18 cellular contexts compared by ENCODE assay signal in the genomic region with DNA sequence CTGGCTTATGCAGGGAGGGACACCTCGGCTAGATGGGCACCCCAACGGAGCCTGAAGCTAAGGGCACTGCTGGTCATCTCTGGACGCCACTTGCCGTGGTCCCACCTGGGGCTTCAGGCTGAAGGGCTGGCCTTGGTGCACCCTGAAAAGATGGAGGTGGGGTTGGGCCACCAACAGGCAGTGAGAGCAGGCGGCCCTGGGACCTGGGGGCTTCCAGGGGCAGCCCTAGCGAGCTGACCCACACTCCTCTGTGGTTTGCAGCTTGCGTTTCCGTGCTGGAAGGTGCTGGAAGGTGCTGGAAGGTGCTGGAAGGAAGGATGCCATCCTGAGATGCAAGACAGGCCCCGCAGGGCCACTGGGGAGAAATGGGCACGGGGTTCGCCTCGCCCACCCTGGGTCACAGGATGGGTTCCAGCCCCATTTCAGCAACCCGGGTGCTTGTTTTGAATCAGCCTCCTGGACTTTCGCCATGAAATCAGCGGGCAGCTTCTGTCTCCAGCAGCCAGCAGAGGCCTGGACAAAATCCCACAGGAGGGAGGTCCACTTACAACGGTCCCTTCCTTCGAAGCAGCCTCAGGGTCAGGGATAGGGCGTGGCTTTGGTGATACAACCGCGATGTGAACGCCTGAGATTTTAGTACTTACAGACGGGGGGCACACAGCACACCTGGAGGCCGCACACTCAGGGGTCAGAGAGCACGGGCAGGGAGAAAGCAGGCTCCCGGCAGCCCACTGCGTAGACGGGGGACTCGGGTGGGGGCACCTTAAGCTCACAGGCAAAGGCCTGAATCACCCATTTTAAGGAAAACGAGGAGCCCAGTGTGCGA.
A peak's percentile ranks its signal among the peaks of the same experiment; 100 is the strongest.
DNase-seq lines count a peak whose midpoint lies in the region; ATAC-seq and TF ChIP-seq lines count a peak whose summit lies in the region.
"Had no signal": no experiment of that assay in that cellular context is flagged by ENCODE, and none has a peak within 500 bp of the region (broad histone marks: within the 10 kb centered on the region; RNA-seq: fewer than 3 reads in every experiment).

No MANE protein-coding gene starts in this region.

- H3K36me3 Mint-ChIP-seq in osteocyte (ENCODE audit: unreplicated experiment) = no peaks in the 10 kb centered on the region

- no peak for TF ChIP-seq POLR2A in uterus (IDR thresholded peaks at IDR 0.05)

- H3K27me3 ChIP-seq in uterus = no peaks in the 10 kb centered on the region

- in situ Hi-C loops in ACHN (cut with HindIII; ENCODE audit: low pct_ligation_motif_present, low pct_unique_long_range_greater_than_20kb, low sequenced_read_pairs) = no loop called here

- no peaks in the 10 kb centered on the region for H3K36me3 ChIP-seq in uterus

- H3K27ac ChIP-seq in uterus = no peak overlapping the region
- H3K27ac ChIP-seq: A549 had no signal

- intact Hi-C loops in cardiac septum (cut with DNase I) = no loop called here
- intact Hi-C loops in left ventricle myocardium superior (cut with micrococcal nuclease) = no loop called here
- intact Hi-C loops in uterus (cut with DNase I; ENCODE audit: low total_unique reads) = no loop called here

- ATAC-seq in left ventricle myocardium superior = no peak
- ATAC-seq in GM21786 (IDR thresholded peaks at IDR 0.05; ENCODE audit: unreplicated experiment) = no peak
- ATAC-seq: A549, Panc1 had no signal

- H3K4me1 ChIP-seq in uterus = no peaks in the 10 kb centered on the region
- H3K4me1 ChIP-seq: A549 had no signal

- no peaks in the 10 kb centered on the region for H3K27me3 Mint-ChIP-seq in osteocyte (ENCODE audit: unreplicated experiment)

- no peak overlapping the region for H3K27ac Mint-ChIP-seq in osteocyte (ENCODE audit: unreplicated experiment)

- no peaks in the 10 kb centered on the region for H3K9me3 ChIP-seq in uterus
- H3K9me3 ChIP-seq: A549 had no signal

- no peaks in the 10 kb centered on the region for H3K9me3 Mint-ChIP-seq in osteocyte (ENCODE audit: unreplicated experiment)

- TF ChIP-seq CTCF in osteocyte (IDR thresholded peaks at IDR 0.05) (no peak), uterus (IDR thresholded peaks at IDR 0.05) (no peak)

- no peak overlapping the region for H3K4me3 ChIP-seq in uterus
- H3K4me3 ChIP-seq: A549 had no signal

- peak; percentile 71 for DNase-seq in cardiac septum (ENCODE audit: low spot score)
- DNase-seq in left ventricle myocardium superior = no peak
- DNase-seq in islet precursor cell = peak; percentile 47
- peak; percentile 72 for DNase-seq in osteocyte (ENCODE audit: extremely low spot score, unreplicated experiment)
- DNase-seq in ACHN = no peak
- no peak for DNase-seq in uterus
- DNase-seq: C1 segment of cervical spinal cord, DMS79, MM.1S, NCI-H1092, NCI-H1436 treated with DMSO at 0.1 percent for 48 hours, NCI-H2029, NCI-H2171, NCI-H446, NCI-H526 treated with DMSO at 0.1 percent for 48 hours had no signal

- H3K4me1 Mint-ChIP-seq in osteocyte (ENCODE audit: unreplicated experiment) = no peaks in the 10 kb centered on the region

- H3K4me3 Mint-ChIP-seq in osteocyte (ENCODE audit: unreplicated experiment) = no peak overlapping the region

Comparison
In these comparisons a context has a peak if more than half of its experiments do, and no peak if none do; other contexts are left out.
1. DNase-seq: peak in cardiac septum (single experiment), islet precursor cell (single experiment) and osteocyte (single experiment); none in left ventricle myocardium superior (single experiment), ACHN (single experiment) and uterus (0 of 2).